ENCODE assay signal across 37 cellular contexts in the genomic region with DNA sequence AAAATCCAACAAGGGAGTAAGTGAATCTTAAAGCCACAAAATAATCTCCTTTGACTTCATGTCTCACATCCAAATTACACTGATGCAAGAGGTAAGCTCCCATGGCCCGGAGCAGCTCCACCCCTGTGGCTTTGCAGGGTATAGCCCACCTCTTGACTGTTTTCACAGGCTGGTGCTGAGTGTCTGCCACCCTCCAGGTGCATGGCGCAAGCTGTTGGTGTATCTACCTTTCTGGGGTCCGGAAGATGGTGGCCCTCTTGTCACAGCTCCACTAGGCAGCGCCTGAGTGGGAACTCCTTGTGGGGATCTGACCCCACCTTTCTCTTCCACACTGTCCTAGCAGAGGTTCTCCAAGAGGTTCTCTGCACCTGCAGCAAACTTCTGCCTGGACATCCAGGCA.
"Had no signal": no experiment of that assay in that cellular context is flagged by ENCODE, and none has a peak within 500 bp of the region (broad histone marks: within the 10 kb centered on the region; RNA-seq: fewer than 3 reads in every experiment).

No MANE protein-coding gene starts in this region.

- H3K27ac Mint-ChIP-seq: activated naive CD4-positive, alpha-beta T cell treated with anti-CD3 and anti-CD28 coated beads for 36 hours; activated naive CD4-positive, alpha-beta T cell treated with anti-CD3 and anti-CD28 coated beads, Interleukin-2, amount 10 ng/mL, durations not matched to agents 7 days and 5 days; activated naive CD4-positive, alpha-beta T cell treated with anti-CD3 and anti-CD28 coated beads, Interleukin-2, amount 50 U/mL, for 24 hours; activated naive CD4-positive, alpha-beta T cell treated with anti-CD3 and anti-CD28 coated beads, Interleukin-2, amount 50 U/mL, for 72 hours; activated naive CD8-positive, alpha-beta T cell; activated naive CD8-positive, alpha-beta T cell treated with anti-CD3 and anti-CD28 coated beads for 36 hours; activated naive CD8-positive, alpha-beta T cell treated with anti-CD3 and anti-CD28 coated beads, Interleukin-2, amount 10 ng/mL, durations not matched to agents 7 days and 5 days; activated naive CD8-positive, alpha-beta T cell treated with anti-CD3 and anti-CD28 coated beads, Interleukin-2, amount 50 U/mL, for 24 hours; activated T-cell treated with anti-CD3 and anti-CD28 coated beads, Interleukin-2, amount 50 U/mL, for 24 hours; activated T-cell treated with anti-CD3 and anti-CD28 coated beads, Interleukin-2, amount 50 U/mL, for 72 hours; activated T-helper 1 cell treated with anti-CD3 and anti-CD28 coated beads, Interleukin-12 subunit alpha, Interleukin-12 subunit beta, Interleukin-2, Interleukin-4 antibody, amounts not matched to agents 30 ng/mL and 10 ng/mL and 1 ng/mL, durations not matched to agents 14 hours and 24 hours and 36 hours; activated T-helper 17 cell treated with anti-CD3 and anti-CD28 coated beads, Interleukin-2, amount 50 U/mL, for 72 hours; activated T-helper 2 cell treated with anti-CD3 and anti-CD28 coated beads, Interferon-gamma antibody, Interleukin-2, Interleukin-4, amounts not matched to agents 10 μg/mL and 5 μg/mL and 100 μg/mL, durations not matched to agents 14 hours and 24 hours and 36 hours; brain had no signal

- H3K4me1 ChIP-seq: adrenal gland, ascending aorta, body of pancreas, breast epithelium had no signal

- H3K4me1 Mint-ChIP-seq: activated naive CD4-positive, alpha-beta T cell treated with anti-CD3 and anti-CD28 coated beads, Interleukin-2, amount 10 ng/mL, durations not matched to agents 7 days and 5 days; activated naive CD4-positive, alpha-beta T cell treated with anti-CD3 and anti-CD28 coated beads, Interleukin-2, amount 50 U/mL, for 24 hours; activated naive CD8-positive, alpha-beta T cell treated with anti-CD3 and anti-CD28 coated beads for 36 hours; activated naive CD8-positive, alpha-beta T cell treated with anti-CD3 and anti-CD28 coated beads, Interleukin-2, amount 10 ng/mL, durations not matched to agents 7 days and 5 days; activated naive CD8-positive, alpha-beta T cell treated with anti-CD3 and anti-CD28 coated beads, Interleukin-2, amount 50 U/mL, for 24 hours; activated T-helper 17 cell treated with anti-CD3 and anti-CD28 coated beads, Interleukin-2, amount 50 U/mL, for 72 hours; brain; central memory CD8-positive, alpha-beta T cell had no signal

- H3K9me3 ChIP-seq: adrenal gland, ascending aorta, body of pancreas had no signal

- H3K36me3 ChIP-seq: adrenal gland, ascending aorta, brain microvascular endothelial cell, breast epithelium, cardiac muscle cell had no signal

- H3K36me3 Mint-ChIP-seq: activated naive CD4-positive, alpha-beta T cell treated with anti-CD3 and anti-CD28 coated beads, Interleukin-2, amount 10 ng/mL, durations not matched to agents 7 days and 5 days; activated naive CD4-positive, alpha-beta T cell treated with anti-CD3 and anti-CD28 coated beads, Interleukin-2, amount 50 U/mL, for 24 hours; activated naive CD8-positive, alpha-beta T cell; activated naive CD8-positive, alpha-beta T cell treated with anti-CD3 and anti-CD28 coated beads for 36 hours; activated naive CD8-positive, alpha-beta T cell treated with anti-CD3 and anti-CD28 coated beads, Interleukin-2, amount 10 ng/mL, durations not matched to agents 7 days and 5 days; brain had no signal

- H3K4me3 Mint-ChIP-seq: activated naive CD4-positive, alpha-beta T cell treated with anti-CD3 and anti-CD28 coated beads for 36 hours; activated naive CD4-positive, alpha-beta T cell treated with anti-CD3 and anti-CD28 coated beads, Interleukin-2, amount 10 ng/mL, durations not matched to agents 7 days and 5 days; activated naive CD4-positive, alpha-beta T cell treated with anti-CD3 and anti-CD28 coated beads, Interleukin-2, amount 50 U/mL, for 24 hours; activated naive CD8-positive, alpha-beta T cell; activated naive CD8-positive, alpha-beta T cell treated with anti-CD3 and anti-CD28 coated beads for 36 hours; activated naive CD8-positive, alpha-beta T cell treated with anti-CD3 and anti-CD28 coated beads, Interleukin-2, amount 10 ng/mL, durations not matched to agents 7 days and 5 days; activated naive CD8-positive, alpha-beta T cell treated with anti-CD3 and anti-CD28 coated beads, Interleukin-2, amount 50 U/mL, for 24 hours; activated T-cell treated with anti-CD3 and anti-CD28 coated beads, Interleukin-2, amount 50 U/mL, for 24 hours; activated T-cell treated with anti-CD3 and anti-CD28 coated beads, Interleukin-2, amount 50 U/mL, for 4 hours; activated T-cell treated with anti-CD3 and anti-CD28 coated beads, Interleukin-2, amount 50 U/mL, for 72 hours; activated T-helper 1 cell treated with anti-CD3 and anti-CD28 coated beads, Interleukin-12 subunit alpha, Interleukin-12 subunit beta, Interleukin-2, Interleukin-4 antibody, amounts not matched to agents 30 ng/mL and 10 ng/mL and 1 ng/mL, durations not matched to agents 14 hours and 24 hours and 36 hours; activated T-helper 17 cell treated with anti-CD3 and anti-CD28 coated beads, Interleukin-2, amount 50 U/mL, for 72 hours; brain; central memory CD8-positive, alpha-beta T cell had no signal

- H3K4me3 ChIP-seq: adrenal gland, ascending aorta, body of pancreas, breast epithelium, cardiac muscle cell had no signal

- H3K27ac ChIP-seq: adrenal gland, ascending aorta, body of pancreas, brain microvascular endothelial cell, breast epithelium, cardiac muscle cell had no signal

- H3K27me3 Mint-ChIP-seq: activated naive CD4-positive, alpha-beta T cell treated with anti-CD3 and anti-CD28 coated beads, Interleukin-2, amount 10 ng/mL, durations not matched to agents 7 days and 5 days; activated naive CD4-positive, alpha-beta T cell treated with anti-CD3 and anti-CD28 coated beads, Interleukin-2, amount 50 U/mL, for 24 hours; activated naive CD8-positive, alpha-beta T cell; activated naive CD8-positive, alpha-beta T cell treated with anti-CD3 and anti-CD28 coated beads for 36 hours; activated naive CD8-positive, alpha-beta T cell treated with anti-CD3 and anti-CD28 coated beads, Interleukin-2, amount 10 ng/mL, durations not matched to agents 7 days and 5 days; activated naive CD8-positive, alpha-beta T cell treated with anti-CD3 and anti-CD28 coated beads, Interleukin-2, amount 50 U/mL, for 24 hours; activated T-cell treated with anti-CD3 and anti-CD28 coated beads, Interleukin-2, amount 50 U/mL, for 24 hours; activated T-helper 17 cell treated with anti-CD3 and anti-CD28 coated beads, Interleukin-2, amount 50 U/mL, for 72 hours; brain; central memory CD8-positive, alpha-beta T cell had no signal

- DNase-seq: activated effector memory CD4-positive, alpha-beta T cell treated with anti-CD3 and anti-CD28 coated beads, Interleukin-2, amount 50 U/mL, for 16 hours; activated effector memory CD4-positive, alpha-beta T cell treated with Interleukin-2 at 50 U/mL for 16 hours; activated gamma-delta T cell; activated gamma-delta T cell treated with Interleukin-2 at 50 U/mL for 16 hours; activated naive CD4-positive, alpha-beta T cell; activated naive CD4-positive, alpha-beta T cell treated with anti-CD3 and anti-CD28 coated beads for 36 hours; activated naive CD4-positive, alpha-beta T cell treated with anti-CD3 and anti-CD28 coated beads, Interleukin-2, amount 10 ng/mL, durations not matched to agents 7 days and 5 days; activated naive CD4-positive, alpha-beta T cell treated with anti-CD3 and anti-CD28 coated beads, Interleukin-2, amount 50 U/mL, for 16 hours; activated naive CD4-positive, alpha-beta T cell treated with Interleukin-2 at 50 U/mL for 16 hours; activated naive CD8-positive, alpha-beta T cell treated with anti-CD3 and anti-CD28 coated beads for 36 hours; activated naive CD8-positive, alpha-beta T cell treated with anti-CD3 and anti-CD28 coated beads, Interleukin-2, amount 10 ng/mL, durations not matched to agents 7 days and 5 days; activated naive CD8-positive, alpha-beta T cell treated with anti-CD3 and anti-CD28 coated beads, Interleukin-2, amount 50 U/mL, for 24 hours; activated T-cell treated with anti-CD3 and anti-CD28 coated beads, Interleukin-2, amount 50 U/mL, for 24 hours; activated T-cell treated with anti-CD3 and anti-CD28 coated beads, Interleukin-2, amount 50 U/mL, for 4 hours; activated T-cell treated with anti-CD3 and anti-CD28 coated beads, Interleukin-2, amount 50 U/mL, for 48 hours; activated T-cell treated with anti-CD3 and anti-CD28 coated beads, Interleukin-2, amount 50 U/mL, for 72 hours; adrenal gland; amniotic stem cell; amygdala; anterior cingulate cortex; aorta; body of pancreas; brain microvascular endothelial cell; caudate nucleus; central memory CD4-positive, alpha-beta T cell; cerebellar nuclear complex had no signal

- H3K27me3 ChIP-seq: adrenal gland, ascending aorta, body of pancreas, brain microvascular endothelial cell, breast epithelium, cardiac muscle cell had no signal
